In the genomic region with DNA sequence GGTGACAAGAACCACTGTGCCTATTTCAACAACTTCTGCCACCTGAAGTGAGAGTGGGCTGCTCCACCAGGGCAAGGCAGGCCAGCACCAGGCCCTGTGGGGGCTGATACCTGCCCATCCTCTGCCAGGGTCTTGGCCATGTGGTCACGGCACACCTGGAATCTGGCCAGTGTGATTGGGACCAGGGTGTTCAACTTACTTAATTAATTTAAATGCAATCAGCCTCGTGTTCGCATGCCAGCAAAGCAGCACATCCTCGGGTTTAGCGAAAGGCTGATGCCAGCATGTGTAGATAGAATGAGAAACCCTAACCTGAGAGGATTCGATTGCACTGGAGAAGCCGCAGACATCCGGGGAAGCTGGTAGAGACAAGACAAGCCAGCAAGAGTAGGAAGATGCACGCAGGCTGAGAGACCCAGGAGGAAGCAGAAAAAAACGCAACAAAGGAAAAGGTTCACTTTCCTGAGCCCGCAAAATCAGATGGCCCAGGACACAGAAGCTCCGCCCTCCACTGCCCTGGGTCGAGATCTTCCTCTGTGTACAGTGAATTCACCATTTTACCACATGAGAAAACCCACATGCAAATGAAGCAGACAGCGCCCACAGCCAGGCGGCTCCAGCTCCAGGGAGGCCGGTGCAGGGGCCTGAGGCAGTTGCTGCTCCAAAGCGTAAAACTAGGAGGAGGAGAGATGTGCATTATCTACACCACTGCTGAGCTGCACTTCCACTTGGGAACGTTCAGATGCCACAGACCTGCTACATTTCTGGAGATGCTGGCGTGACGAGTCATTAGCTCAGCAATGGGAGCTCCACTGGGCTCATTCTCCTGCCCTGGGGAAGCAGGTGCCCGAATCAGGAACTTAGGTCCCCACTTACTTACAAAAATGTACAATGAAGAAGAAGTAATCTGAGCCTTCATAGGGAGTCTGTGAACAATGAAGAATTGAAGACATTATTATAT, we compare ENCODE assay signal across 9 cellular contexts.
DNase-seq lines count a peak whose midpoint lies in the region; ATAC-seq and TF ChIP-seq lines count a peak whose summit lies in the region.
"Had no signal": no experiment of that assay in that cellular context is flagged by ENCODE, and none has a peak within 500 bp of the region (broad histone marks: within the 10 kb centered on the region; RNA-seq: fewer than 3 reads in every experiment).

No MANE protein-coding gene starts in this region.

- H3K4me3 Mint-ChIP-seq in HFFc6 (no peak overlapping the region), glutamatergic neuron (ENCODE audit: unreplicated experiment) (no peak overlapping the region)

- in situ Hi-C loops in transverse colon (cut with MboI; ENCODE audit: low pct_ligation_motif_present in 1 of 4, low pct_unique_long_range_greater_than_20kb in 1 of 4, low sequenced_read_pairs in 3 of 4): no loop called here

- H3K14ac ChIP-seq in trophoblast cell (ENCODE audit: low read length): no peak overlapping the region

- H3K27ac Mint-ChIP-seq in HFFc6: no peak overlapping the region
- H3K27ac Mint-ChIP-seq in glutamatergic neuron (ENCODE audit: unreplicated experiment): no peak overlapping the region

- H3K4me3 ChIP-seq in trophoblast cell (ENCODE audit: low read depth, low read length) (no peak overlapping the region), transverse colon (no peak overlapping the region)

- H2BK12ac ChIP-seq in trophoblast cell (ENCODE audit: low read length): no peak overlapping the region

- no peak overlapping the region for H3K4ac ChIP-seq in trophoblast cell (ENCODE audit: low read depth, low read length)

- TF ChIP-seq POLR2A in transverse colon (IDR thresholded peaks at IDR 0.05): no peak

- H3K9me3 Mint-ChIP-seq in HFFc6: peaks cover 14% of the 10 kb centered on the region
- H3K9me3 Mint-ChIP-seq in glutamatergic neuron (ENCODE audit: unreplicated experiment): no peaks in the 10 kb centered on the region

- no peak overlapping the region for H2BK120ac ChIP-seq in trophoblast cell (ENCODE audit: insufficient read depth, low read length, poor library complexity)

- no CpG with 5 or more reads among the region's 21 CpGs for WGBS in trophoblast cell (ENCODE audit: extremely low coverage, insufficient coverage, insufficient read length)
- 62 to 64% methylated on average over 11 to 21 of the region's 21 CpGs for WGBS in transverse colon (ENCODE audit: low coverage in 1 of 2), 2 donors

- no peak overlapping the region for H2BK5ac ChIP-seq in trophoblast cell (ENCODE audit: low read depth, low read length, poor library complexity)

- H3K9me3 ChIP-seq in trophoblast cell (ENCODE audit: insufficient read depth, low read depth, low read length) (peaks cover 4% of the 10 kb centered on the region), transverse colon (no peaks in the 10 kb centered on the region)

- H3K36me3 ChIP-seq in trophoblast cell (ENCODE audit: control insufficient read depth in 1 of 2, insufficient read depth in 2 of 2, low read length in 2 of 2): no peaks in the 10 kb centered on the region
- no peaks in the 10 kb centered on the region for H3K36me3 ChIP-seq in transverse colon

- H3K27me3 ChIP-seq in trophoblast cell (ENCODE audit: insufficient read depth, low read length) (no peaks in the 10 kb centered on the region), transverse colon (no peaks in the 10 kb centered on the region)

- TF ChIP-seq CTCF in HFFc6 (IDR thresholded peaks at IDR 0.05): no peak
- no peak for TF ChIP-seq CTCF in glutamatergic neuron (IDR thresholded peaks at IDR 0.05; ENCODE audit: partially characterized antibody, unreplicated experiment)
- no peak for TF ChIP-seq CTCF in transverse colon (IDR thresholded peaks at IDR 0.05)

- H3K36me3 Mint-ChIP-seq in HFFc6 (ENCODE audit: low read depth) (no peaks in the 10 kb centered on the region), glutamatergic neuron (ENCODE audit: unreplicated experiment) (no peaks in the 10 kb centered on the region)

- TF ChIP-seq EP300 in transverse colon (IDR thresholded peaks at IDR 0.05; ENCODE audit: low read depth): no peak

- H4K91ac ChIP-seq in trophoblast cell (ENCODE audit: low read depth, low read length): no peak overlapping the region

- H3K9ac ChIP-seq in trophoblast cell (ENCODE audit: low read length): no peak overlapping the region

- DNase-seq in T follicular helper cell (ENCODE audit: low read depth) (peak; percentile 6), islet precursor cell (peak; percentile 73), trophoblast cell (no peak), HFFc6 (no peak), glutamatergic neuron (no peak), transverse colon (no peak)

- no peak overlapping the region for H4K12ac ChIP-seq in trophoblast cell (ENCODE audit: low read depth, low read length)

- no peak overlapping the region for H3K18ac ChIP-seq in trophoblast cell (ENCODE audit: low read length)

- no peak overlapping the region for H3K23ac ChIP-seq in trophoblast cell (ENCODE audit: low read length)

- H3K4me1 Mint-ChIP-seq in HFFc6 (ENCODE audit: low read depth) (no peaks in the 10 kb centered on the region), glutamatergic neuron (ENCODE audit: low read depth, unreplicated experiment) (peaks cover 5% of the 10 kb centered on the region)

- H2AFZ ChIP-seq in trophoblast cell (ENCODE audit: insufficient read depth, low read length, poor library complexity): no peak overlapping the region

- no peaks in the 10 kb centered on the region for H3K79me1 ChIP-seq in trophoblast cell (ENCODE audit: low read length)

- no peaks in the 10 kb centered on the region for H3K4me1 ChIP-seq in trophoblast cell (ENCODE audit: control insufficient read depth in 1 of 2, insufficient read depth in 2 of 2, low read length in 2 of 2)
- H3K4me1 ChIP-seq in transverse colon: no peaks in the 10 kb centered on the region

- H3K4me2 ChIP-seq in trophoblast cell (ENCODE audit: low read length): no peak overlapping the region

- no peak overlapping the region for H4K8ac ChIP-seq in trophoblast cell (ENCODE audit: low read depth, low read length)

- no peak overlapping the region for H2AK5ac ChIP-seq in trophoblast cell (ENCODE audit: low read length)

- peak; percentile 92 for ATAC-seq in GM18870 (IDR thresholded peaks at IDR 0.05; ENCODE audit: unreplicated experiment)
- peak; percentile 59 for ATAC-seq in HG03025 (IDR thresholded peaks at IDR 0.05; ENCODE audit: low FRiP score, unreplicated experiment)

- no peaks in the 10 kb centered on the region for H3K79me2 ChIP-seq in trophoblast cell (ENCODE audit: control insufficient read depth, insufficient read depth, low read length, poor library complexity)

- H3K27me3 Mint-ChIP-seq in HFFc6 (ENCODE audit: insufficient read depth) (peaks cover 7% of the 10 kb centered on the region), glutamatergic neuron (ENCODE audit: unreplicated experiment) (no peaks in the 10 kb centered on the region)

- intact Hi-C loops in transverse colon (cut with DNase I; ENCODE audit: low total_unique reads): no loop called here

- H3K27ac ChIP-seq in trophoblast cell (ENCODE audit: low read depth, low read length) (no peak overlapping the region), transverse colon (no peak overlapping the region)
- H3K27ac ChIP-seq: HL-60 had no signal

Comparison
In these comparisons a context has a peak if more than half of its experiments do, and no peak if none do; other contexts are left out.
1. DNase-seq: peak in T follicular helper cell (single experiment) and islet precursor cell (single experiment); none in trophoblast cell (0 of 2), HFFc6 (single experiment), glutamatergic neuron (single experiment) and transverse colon (single experiment).